20 cellular contexts compared by ENCODE assay signal in the genomic region with DNA sequence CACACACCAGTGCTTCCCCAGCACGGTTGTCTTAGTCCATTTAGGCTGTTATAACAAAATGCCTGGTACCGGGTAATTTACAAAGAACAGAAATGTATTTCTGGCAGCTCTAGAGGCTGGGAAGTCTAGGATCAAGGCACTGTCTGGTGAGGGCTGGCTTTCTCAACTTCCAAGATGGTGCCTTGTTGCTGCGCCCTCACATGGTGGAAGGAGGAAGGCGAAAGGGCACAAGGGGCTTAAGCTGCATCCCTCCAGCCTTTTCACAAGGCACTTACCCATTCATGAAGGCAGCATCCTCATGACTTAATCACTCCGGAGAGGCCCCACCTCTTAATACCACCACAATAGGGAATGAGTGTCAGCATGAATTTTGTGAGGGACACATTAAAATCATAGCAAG.
DNase-seq lines count a peak whose midpoint lies in the region; ATAC-seq and TF ChIP-seq lines count a peak whose summit lies in the region.
"Had no signal": no experiment of that assay in that cellular context is flagged by ENCODE, and none has a peak within 500 bp of the region (broad histone marks: within the 10 kb centered on the region; RNA-seq: fewer than 3 reads in every experiment).

No MANE protein-coding gene starts in this region.

- no peak overlapping the region for H3K4me3 ChIP-seq in neuronal stem cell (ENCODE audit: low read length in 2 of 2)
- H3K4me3 ChIP-seq: K562 had no signal

- H3K27ac ChIP-seq in neuronal stem cell (replicated peaks; ENCODE audit: low read length): no peak overlapping the region

- H3K36me3 ChIP-seq in neuronal stem cell (replicated peaks in 1 of 2; ENCODE audit: control insufficient read depth in 2 of 2, insufficient read depth in 2 of 2, low read length in 2 of 2): no peaks in the 10 kb centered on the region

- H3K27ac Mint-ChIP-seq in WTC11: no peak overlapping the region

- H3K4me2 ChIP-seq in neuronal stem cell (ENCODE audit: insufficient read depth, low read length, poor library complexity, severe bottlenecking): no peak overlapping the region
- H3K4me2 ChIP-seq: SK-N-SH had no signal

- peaks cover 19% of the 10 kb centered on the region for H3K4me1 Mint-ChIP-seq in WTC11
- H3K4me1 Mint-ChIP-seq: CD14-positive monocyte had no signal

- H3K4me3 Mint-ChIP-seq in WTC11: no peak overlapping the region

- no peak overlapping the region for H3K9ac ChIP-seq in neuronal stem cell (ENCODE audit: low read depth, low read length, poor library complexity)
- H3K9ac ChIP-seq: SK-N-SH had no signal

- no peak for TF ChIP-seq CTCF in WTC11 (IDR thresholded peaks at IDR 0.05)

- CTCF ChIA-PET in WTC11 (lab: Charles Lee): interaction anchor here (0.7 to 2.5 kb wide), 11 partner anchors 10 to 263 kb away, joined by 3 to 36 read pairs (median 3); no protein-coding TSS in a partner anchor

- no peak overlapping the region for H3K4ac ChIP-seq in neuronal stem cell (ENCODE audit: low read length)

- no peak overlapping the region for H3K14ac ChIP-seq in neuronal stem cell (ENCODE audit: low read length)

- no peak overlapping the region for H2AK5ac ChIP-seq in neuronal stem cell (ENCODE audit: low read depth, low read length)

- no peak overlapping the region for H4K8ac ChIP-seq in neuronal stem cell (ENCODE audit: low read depth, low read length)

- ATAC-seq in WTC11 (peak; percentile 93), GM19328 (IDR thresholded peaks at IDR 0.05; ENCODE audit: unreplicated experiment) (no peak)
- ATAC-seq: K562 had no signal

- no peaks in the 10 kb centered on the region for H3K27me3 Mint-ChIP-seq in WTC11 (ENCODE audit: low read depth)

- no peaks in the 10 kb centered on the region for H3K27me3 ChIP-seq in neuronal stem cell (ENCODE audit: control insufficient read depth in 3 of 3, insufficient read depth in 3 of 3, low read depth in 1 of 3, low read length in 3 of 3)

- no peaks in the 10 kb centered on the region for H3K9me3 Mint-ChIP-seq in WTC11

- H3K36me3 Mint-ChIP-seq in WTC11: no peaks in the 10 kb centered on the region
- H3K36me3 Mint-ChIP-seq: CD14-positive monocyte had no signal

- no peak overlapping the region for H2BK120ac ChIP-seq in neuronal stem cell (ENCODE audit: low read depth, low read length)

- POLR2A ChIA-PET in WTC11 (lab: Charles Lee): interaction anchor here (1.1 kb wide), 1 partner anchor 9 kb away, joined by 3 read pairs; no protein-coding TSS in a partner anchor

- H3K79me1 ChIP-seq in neuronal stem cell (ENCODE audit: low read depth, low read length): no peaks in the 10 kb centered on the region

- H3K9me3 ChIP-seq in neuronal stem cell (replicated peaks in 1 of 2; ENCODE audit: control insufficient read depth in 2 of 2, insufficient read depth in 1 of 2, low read depth in 1 of 2, low read length in 2 of 2): no peaks in the 10 kb centered on the region
- H3K9me3 ChIP-seq: SK-N-SH had no signal

- H4K91ac ChIP-seq in neuronal stem cell (ENCODE audit: low read depth, low read length, poor library complexity): no peak overlapping the region

- WGBS in neuronal stem cell (ENCODE audit: extremely low coverage in 2 of 2, insufficient read length in 2 of 2, insufficient replicate concordance in 1 of 2), 2 donors: no CpG with 5 or more reads among the region's 5 CpGs

- H2BK15ac ChIP-seq in neuronal stem cell (ENCODE audit: low read length): no peak overlapping the region

- no peak overlapping the region for H3K23ac ChIP-seq in neuronal stem cell (ENCODE audit: low read depth, low read length, poor library complexity)

- DNase-seq in NCI-H82 (lab: John Stamatoyannopoulos, UW) (peak; percentile 11), NCI-H82 treated with DMSO at 0.1 percent for 48 hours (lab: John Stamatoyannopoulos, UW; ENCODE audit: unreplicated experiment) (no peak), NAMALWA (ENCODE audit: low spot score) (peak; percentile 11), WTC11 (ENCODE audit: low spot score) (peak; percentile 51), neuronal stem cell (ENCODE audit: low spot score) (no peak), NCI-H1092 treated with DMSO at 0.1 percent for 48 hours (lab: John Stamatoyannopoulos, UW) (no peak), NCI-H2029 treated with DMSO at 0.1 percent for 48 hours (lab: John Stamatoyannopoulos, UW) (no peak)
- DNase-seq: DMS 273 treated with DMSO at 0.1 percent for 48 hours, HCEC 1CT, MV-4-11, NCI-H1436 treated with DMSO at 0.1 percent for 48 hours, NCI-H2081 treated with DMSO at 0.1 percent for 48 hours, NCI-H345, NCI-H526 treated with DMSO at 0.1 percent for 48 hours, Right ventricle myocardium superior, SK-N-SH, T-helper 1 cell had no signal

- no peak overlapping the region for H2AFZ ChIP-seq in neuronal stem cell (ENCODE audit: low read length)

- no peak overlapping the region for H2BK5ac ChIP-seq in neuronal stem cell (ENCODE audit: low read length)

- H2BK12ac ChIP-seq in neuronal stem cell (ENCODE audit: low read length): no peak overlapping the region

- H3K4me1 ChIP-seq in neuronal stem cell (ENCODE audit: control insufficient read depth in 2 of 2, insufficient read depth in 1 of 2, low read depth in 1 of 2, low read length in 2 of 2): no peaks in the 10 kb centered on the region

- H3K18ac ChIP-seq in neuronal stem cell (ENCODE audit: low read length): peak overlapping the region; percentile 36

TF ChIP-seq in WTC11, 78 proteins besides CTCF, POLR2A, EP300 and RAD21:
- TF ChIP-seq ZNF317 (CRISPR knock-in tag; IDR thresholded peaks at IDR 0.05; ENCODE audit: borderline replicate concordance, low read depth): no peak
- no peak for TF ChIP-seq TCF7 (CRISPR knock-in tag; IDR thresholded peaks at IDR 0.05; ENCODE audit: low read depth)
- TF ChIP-seq CBFB (CRISPR knock-in tag; IDR thresholded peaks at IDR 0.05; ENCODE audit: low read depth): no peak
- TF ChIP-seq, protein P1, sequence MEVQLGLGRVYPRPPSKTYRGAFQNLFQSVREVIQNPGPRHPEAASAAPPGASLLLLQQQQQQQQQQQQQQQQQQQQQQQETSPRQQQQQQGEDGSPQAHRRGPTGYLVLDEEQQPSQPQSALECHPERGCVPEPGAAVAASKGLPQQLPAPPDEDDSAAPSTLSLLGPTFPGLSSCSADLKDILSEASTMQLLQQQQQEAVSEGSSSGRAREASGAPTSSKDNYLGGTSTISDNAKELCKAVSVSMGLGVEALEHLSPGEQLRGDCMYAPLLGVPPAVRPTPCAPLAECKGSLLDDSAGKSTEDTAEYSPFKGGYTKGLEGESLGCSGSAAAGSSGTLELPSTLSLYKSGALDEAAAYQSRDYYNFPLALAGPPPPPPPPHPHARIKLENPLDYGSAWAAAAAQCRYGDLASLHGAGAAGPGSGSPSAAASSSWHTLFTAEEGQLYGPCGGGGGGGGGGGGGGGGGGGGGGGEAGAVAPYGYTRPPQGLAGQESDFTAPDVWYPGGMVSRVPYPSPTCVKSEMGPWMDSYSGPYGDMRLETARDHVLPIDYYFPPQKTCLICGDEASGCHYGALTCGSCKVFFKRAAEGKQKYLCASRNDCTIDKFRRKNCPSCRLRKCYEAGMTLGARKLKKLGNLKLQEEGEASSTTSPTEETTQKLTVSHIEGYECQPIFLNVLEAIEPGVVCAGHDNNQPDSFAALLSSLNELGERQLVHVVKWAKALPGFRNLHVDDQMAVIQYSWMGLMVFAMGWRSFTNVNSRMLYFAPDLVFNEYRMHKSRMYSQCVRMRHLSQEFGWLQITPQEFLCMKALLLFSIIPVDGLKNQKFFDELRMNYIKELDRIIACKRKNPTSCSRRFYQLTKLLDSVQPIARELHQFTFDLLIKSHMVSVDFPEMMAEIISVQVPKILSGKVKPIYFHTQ (CRISPR knock-in tag; IDR thresholded peaks at IDR 0.05): no peak
- TF ChIP-seq, protein P2, sequence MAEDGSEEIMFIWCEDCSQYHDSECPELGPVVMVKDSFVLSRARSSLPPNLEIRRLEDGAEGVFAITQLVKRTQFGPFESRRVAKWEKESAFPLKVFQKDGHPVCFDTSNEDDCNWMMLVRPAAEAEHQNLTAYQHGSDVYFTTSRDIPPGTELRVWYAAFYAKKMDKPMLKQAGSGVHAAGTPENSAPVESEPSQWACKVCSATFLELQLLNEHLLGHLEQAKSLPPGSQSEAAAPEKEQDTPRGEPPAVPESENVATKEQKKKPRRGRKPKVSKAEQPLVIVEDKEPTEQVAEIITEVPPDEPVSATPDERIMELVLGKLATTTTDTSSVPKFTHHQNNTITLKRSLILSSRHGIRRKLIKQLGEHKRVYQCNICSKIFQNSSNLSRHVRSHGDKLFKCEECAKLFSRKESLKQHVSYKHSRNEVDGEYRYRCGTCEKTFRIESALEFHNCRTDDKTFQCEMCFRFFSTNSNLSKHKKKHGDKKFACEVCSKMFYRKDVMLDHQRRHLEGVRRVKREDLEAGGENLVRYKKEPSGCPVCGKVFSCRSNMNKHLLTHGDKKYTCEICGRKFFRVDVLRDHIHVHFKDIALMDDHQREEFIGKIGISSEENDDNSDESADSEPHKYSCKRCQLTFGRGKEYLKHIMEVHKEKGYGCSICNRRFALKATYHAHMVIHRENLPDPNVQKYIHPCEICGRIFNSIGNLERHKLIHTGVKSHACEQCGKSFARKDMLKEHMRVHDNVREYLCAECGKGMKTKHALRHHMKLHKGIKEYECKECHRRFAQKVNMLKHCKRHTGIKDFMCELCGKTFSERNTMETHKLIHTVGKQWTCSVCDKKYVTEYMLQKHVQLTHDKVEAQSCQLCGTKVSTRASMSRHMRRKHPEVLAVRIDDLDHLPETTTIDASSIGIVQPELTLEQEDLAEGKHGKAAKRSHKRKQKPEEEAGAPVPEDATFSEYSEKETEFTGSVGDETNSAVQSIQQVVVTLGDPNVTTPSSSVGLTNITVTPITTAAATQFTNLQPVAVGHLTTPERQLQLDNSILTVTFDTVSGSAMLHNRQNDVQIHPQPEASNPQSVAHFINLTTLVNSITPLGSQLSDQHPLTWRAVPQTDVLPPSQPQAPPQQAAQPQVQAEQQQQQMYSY (CRISPR knock-in tag; IDR thresholded peaks at IDR 0.05): no peak
- TF ChIP-seq, protein P3, sequence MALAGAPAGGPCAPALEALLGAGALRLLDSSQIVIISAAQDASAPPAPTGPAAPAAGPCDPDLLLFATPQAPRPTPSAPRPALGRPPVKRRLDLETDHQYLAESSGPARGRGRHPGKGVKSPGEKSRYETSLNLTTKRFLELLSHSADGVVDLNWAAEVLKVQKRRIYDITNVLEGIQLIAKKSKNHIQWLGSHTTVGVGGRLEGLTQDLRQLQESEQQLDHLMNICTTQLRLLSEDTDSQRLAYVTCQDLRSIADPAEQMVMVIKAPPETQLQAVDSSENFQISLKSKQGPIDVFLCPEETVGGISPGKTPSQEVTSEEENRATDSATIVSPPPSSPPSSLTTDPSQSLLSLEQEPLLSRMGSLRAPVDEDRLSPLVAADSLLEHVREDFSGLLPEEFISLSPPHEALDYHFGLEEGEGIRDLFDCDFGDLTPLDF (CRISPR knock-in tag; IDR thresholded peaks at IDR 0.05): no peak

Comparison
In these comparisons a context has a peak if more than half of its experiments do, and no peak if none do; other contexts are left out.
1. DNase-seq: peak in NCI-H82 (single experiment), NAMALWA (single experiment) and WTC11 (single experiment); none in NCI-H82 treated with DMSO at 0.1 percent for 48 hours (single experiment), neuronal stem cell (single experiment), NCI-H1092 treated with DMSO at 0.1 percent for 48 hours (single experiment) and NCI-H2029 treated with DMSO at 0.1 percent for 48 hours (single experiment).